Comparison of ENCODE assay signal across 18 cellular contexts in the genomic region with DNA sequence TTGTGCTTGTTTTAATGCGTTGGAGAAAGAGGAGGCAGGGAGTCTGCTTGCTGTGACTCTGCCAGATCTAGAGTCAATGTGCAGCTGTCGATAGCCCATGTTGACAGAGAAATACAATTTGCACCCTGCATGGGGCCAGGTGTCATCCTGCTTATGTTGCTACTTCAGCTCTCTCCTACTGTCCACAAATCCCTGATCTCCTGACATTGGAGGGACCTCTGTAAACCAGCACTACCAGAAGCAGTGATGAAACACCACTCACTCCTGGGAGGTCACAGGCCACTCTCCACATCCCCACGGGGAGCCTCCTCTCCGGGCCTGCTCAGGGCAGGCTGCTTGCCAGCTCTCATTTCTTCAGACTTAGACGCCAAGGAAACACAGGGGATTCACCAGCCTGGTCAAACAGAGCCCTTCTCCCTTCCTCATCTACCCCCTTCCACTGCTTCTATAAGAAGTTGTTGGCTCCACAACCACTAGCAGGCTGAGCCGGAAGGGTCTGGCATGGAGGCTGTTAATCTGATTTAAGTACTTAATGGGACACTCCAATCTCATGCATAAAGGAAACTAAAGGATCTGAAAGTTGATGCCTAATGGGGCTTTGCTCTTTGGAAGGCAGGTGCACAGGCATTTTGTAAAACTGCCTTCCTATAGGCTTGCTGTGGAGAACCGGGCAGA. TPM values are rescaled to one million over a fixed set of nuclear protein-coding genes. Genes with fewer than 3 reads are reported as not detected.
A peak's percentile ranks its signal among the peaks of the same experiment; 100 is the strongest.
DNase-seq lines count a peak whose midpoint lies in the region; ATAC-seq and TF ChIP-seq lines count a peak whose summit lies in the region.
"Had no signal": no experiment of that assay in that cellular context is flagged by ENCODE, and none has a peak within 500 bp of the region (broad histone marks: within the 10 kb centered on the region; RNA-seq: fewer than 3 reads in every experiment).

No MANE protein-coding gene starts in this region.

- no peak overlapping the region for H3K4me3 ChIP-seq in fibroblast of villous mesenchyme (ENCODE audit: low read depth, low read length)

- no peak for ATAC-seq in GM19455 (IDR thresholded peaks at IDR 0.05; ENCODE audit: unreplicated experiment)
- ATAC-seq: naive thymus-derived CD4-positive, alpha-beta T cell; Right ventricle myocardium inferior; stimulated activated naive B cell treated with anti-CD40 and anti-IgM and Interleukin-4, amounts not matched to agents 10 μg/mL and 1 μg/mL and 100 μg/mL, for 72 hours had no signal

- DNase-seq in DMS79 (lab: John Stamatoyannopoulos, UW) (peak; percentile 99), NCI-H146 treated with DMSO at 0.1 percent for 48 hours (lab: John Stamatoyannopoulos, UW; ENCODE audit: unreplicated experiment) (peak; percentile 74), NCI-H748 (lab: John Stamatoyannopoulos, UW; ENCODE audit: unreplicated experiment) (peak; percentile 87), fibroblast of villous mesenchyme (ENCODE audit: low read depth) (peak; percentile 11), RPMI8226 (no peak)
- DNase-seq in stimulated activated CD4-positive, alpha-beta T cell treated with anti-CD3 and anti-CD28 coated beads, Interleukin-1b, Interleukin-23, amount 100 ng/mL, for 48 hours = no peak
- no peak for DNase-seq in activated CD4-positive, alpha-beta T cell treated with anti-CD3 and anti-CD28 coated beads, Interleukin-2, amount 50 U/mL, for 1 hour
- DNase-seq: activated CD4-positive, CD25-positive, alpha-beta regulatory T cell; activated naive CD4-positive, alpha-beta T cell treated with Interleukin-2 at 50 U/mL for 16 hours; AML-193; dermis blood vessel endothelial cell; HCEC 1CT; mammary epithelial cell; MM.1S; naive thymus-derived CD4-positive, alpha-beta T cell; stimulated activated naive B cell treated with anti-CD40 and anti-IgM and Interleukin-4, amounts not matched to agents 10 μg/mL and 1 μg/mL and 100 μg/mL, for 72 hours had no signal

- no peak for TF ChIP-seq CTCF in fibroblast of villous mesenchyme (IDR thresholded peaks at IDR 0.05; ENCODE audit: insufficient read depth, low read depth, low read length)

RNA-seq across cellular contexts. Expression of a gene that starts 29.9 kb away (rescaled TPM):
- total RNA-seq in fibroblast of villous mesenchyme = 2.3 and 3.9 TPM in 2 replicates

Comparison
In these comparisons a context has a peak if more than half of its experiments do, and no peak if none do; other contexts are left out.
1. DNase-seq: peak in DMS79 (single experiment), NCI-H146 treated with DMSO at 0.1 percent for 48 hours (single experiment), NCI-H748 (single experiment) and fibroblast of villous mesenchyme (single experiment); none in stimulated activated CD4-positive, alpha-beta T cell treated with anti-CD3 and anti-CD28 coated beads, Interleukin-1b, Interleukin-23, amount 100 ng/mL, for 48 hours (single experiment), activated CD4-positive, alpha-beta T cell treated with anti-CD3 and anti-CD28 coated beads, Interleukin-2, amount 50 U/mL, for 1 hour (single experiment) and RPMI8226 (single experiment).